Comparison of ENCODE assay signal across 1 cellular context in the genomic region with DNA sequence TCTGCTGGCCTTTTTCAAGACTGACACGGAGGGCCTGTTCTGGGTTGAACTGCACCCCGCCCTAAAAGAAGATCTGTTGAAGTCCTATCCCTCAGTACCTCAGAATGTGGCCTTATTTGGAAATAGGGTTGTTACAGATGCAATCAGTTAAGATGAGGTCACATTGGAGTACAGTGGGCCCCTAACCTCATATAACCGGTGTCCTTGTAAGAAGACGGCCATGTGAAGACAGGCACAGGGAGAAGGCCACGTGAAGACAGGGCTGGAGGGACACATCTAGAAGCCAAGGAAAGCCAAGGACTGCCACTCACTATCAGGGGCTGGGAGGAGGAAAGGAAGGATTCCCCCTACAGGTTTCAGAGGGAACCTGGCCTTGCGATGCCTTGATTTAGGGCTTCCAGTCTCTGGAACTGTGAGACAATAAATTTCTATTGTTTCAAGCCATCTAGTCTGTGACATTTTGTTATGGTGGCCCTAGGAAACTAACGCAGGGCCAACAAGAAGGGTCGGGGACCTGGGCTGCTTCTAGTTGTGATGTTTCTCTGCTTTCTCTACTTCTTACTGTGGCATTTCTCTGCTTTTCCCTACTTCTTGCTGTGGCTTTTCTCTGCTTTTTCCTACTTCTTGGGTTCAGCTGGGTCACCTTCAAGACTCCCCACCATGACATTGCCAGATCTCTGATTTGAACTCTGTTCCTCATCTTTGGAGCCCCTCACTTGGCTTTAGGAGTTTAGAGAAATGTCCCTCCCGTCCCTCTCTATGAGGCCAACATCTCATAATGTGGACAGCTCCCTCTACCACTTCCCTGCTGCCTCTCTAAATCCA.
A peak's percentile ranks its signal among the peaks of the same experiment; 100 is the strongest.
TF ChIP-seq lines count a peak whose summit lies in the region.

No MANE protein-coding gene starts in this region.

TF ChIP-seq in K562, 482 proteins besides CTCF, POLR2A, EP300 and RAD21 (continued from another document and continues in another):
- TF ChIP-seq, protein P1, sequence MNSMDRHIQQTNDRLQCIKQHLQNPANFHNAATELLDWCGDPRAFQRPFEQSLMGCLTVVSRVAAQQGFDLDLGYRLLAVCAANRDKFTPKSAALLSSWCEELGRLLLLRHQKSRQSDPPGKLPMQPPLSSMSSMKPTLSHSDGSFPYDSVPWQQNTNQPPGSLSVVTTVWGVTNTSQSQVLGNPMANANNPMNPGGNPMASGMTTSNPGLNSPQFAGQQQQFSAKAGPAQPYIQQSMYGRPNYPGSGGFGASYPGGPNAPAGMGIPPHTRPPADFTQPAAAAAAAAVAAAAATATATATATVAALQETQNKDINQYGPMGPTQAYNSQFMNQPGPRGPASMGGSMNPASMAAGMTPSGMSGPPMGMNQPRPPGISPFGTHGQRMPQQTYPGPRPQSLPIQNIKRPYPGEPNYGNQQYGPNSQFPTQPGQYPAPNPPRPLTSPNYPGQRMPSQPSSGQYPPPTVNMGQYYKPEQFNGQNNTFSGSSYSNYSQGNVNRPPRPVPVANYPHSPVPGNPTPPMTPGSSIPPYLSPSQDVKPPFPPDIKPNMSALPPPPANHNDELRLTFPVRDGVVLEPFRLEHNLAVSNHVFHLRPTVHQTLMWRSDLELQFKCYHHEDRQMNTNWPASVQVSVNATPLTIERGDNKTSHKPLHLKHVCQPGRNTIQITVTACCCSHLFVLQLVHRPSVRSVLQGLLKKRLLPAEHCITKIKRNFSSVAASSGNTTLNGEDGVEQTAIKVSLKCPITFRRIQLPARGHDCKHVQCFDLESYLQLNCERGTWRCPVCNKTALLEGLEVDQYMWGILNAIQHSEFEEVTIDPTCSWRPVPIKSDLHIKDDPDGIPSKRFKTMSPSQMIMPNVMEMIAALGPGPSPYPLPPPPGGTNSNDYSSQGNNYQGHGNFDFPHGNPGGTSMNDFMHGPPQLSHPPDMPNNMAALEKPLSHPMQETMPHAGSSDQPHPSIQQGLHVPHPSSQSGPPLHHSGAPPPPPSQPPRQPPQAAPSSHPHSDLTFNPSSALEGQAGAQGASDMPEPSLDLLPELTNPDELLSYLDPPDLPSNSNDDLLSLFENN (IDR thresholded peaks at IDR 0.05; ENCODE audit: low read depth in 2 of 2, low read length in 2 of 2): 0 out of 4 replicates have a peak, but pooled peaks of 1 of the 2 experiments have one; percentile 37
- peak in 1 of 2 experiments; percentile 7; a peak in 1 of 4 replicates for TF ChIP-seq TEAD1 (CRISPR knock-in tag; IDR thresholded peaks at IDR 0.05)
- no peak for TF ChIP-seq NFATC3 (IDR thresholded peaks at IDR 0.05)
- TF ChIP-seq ARID3B (CRISPR knock-in tag; IDR thresholded peaks at IDR 0.05; ENCODE audit: borderline replicate concordance): no peak
- TF ChIP-seq NFE2L1 (tag; IDR thresholded peaks at IDR 0.05; ENCODE audit: borderline replicate concordance, low read depth): no peak
- TF ChIP-seq PHF21A (IDR thresholded peaks at IDR 0.05; ENCODE audit: borderline replicate concordance, low read depth): no peak
- TF ChIP-seq MBD2 (IDR thresholded peaks at IDR 0.05; ENCODE audit: borderline replicate concordance, low read depth): peak; percentile 37; the same call in 1 of the 2 replicates
- no peak for TF ChIP-seq XRCC4 (IDR thresholded peaks at IDR 0.05; ENCODE audit: extremely low read depth, insufficient read depth, insufficient read length)
- TF ChIP-seq, protein P2, sequence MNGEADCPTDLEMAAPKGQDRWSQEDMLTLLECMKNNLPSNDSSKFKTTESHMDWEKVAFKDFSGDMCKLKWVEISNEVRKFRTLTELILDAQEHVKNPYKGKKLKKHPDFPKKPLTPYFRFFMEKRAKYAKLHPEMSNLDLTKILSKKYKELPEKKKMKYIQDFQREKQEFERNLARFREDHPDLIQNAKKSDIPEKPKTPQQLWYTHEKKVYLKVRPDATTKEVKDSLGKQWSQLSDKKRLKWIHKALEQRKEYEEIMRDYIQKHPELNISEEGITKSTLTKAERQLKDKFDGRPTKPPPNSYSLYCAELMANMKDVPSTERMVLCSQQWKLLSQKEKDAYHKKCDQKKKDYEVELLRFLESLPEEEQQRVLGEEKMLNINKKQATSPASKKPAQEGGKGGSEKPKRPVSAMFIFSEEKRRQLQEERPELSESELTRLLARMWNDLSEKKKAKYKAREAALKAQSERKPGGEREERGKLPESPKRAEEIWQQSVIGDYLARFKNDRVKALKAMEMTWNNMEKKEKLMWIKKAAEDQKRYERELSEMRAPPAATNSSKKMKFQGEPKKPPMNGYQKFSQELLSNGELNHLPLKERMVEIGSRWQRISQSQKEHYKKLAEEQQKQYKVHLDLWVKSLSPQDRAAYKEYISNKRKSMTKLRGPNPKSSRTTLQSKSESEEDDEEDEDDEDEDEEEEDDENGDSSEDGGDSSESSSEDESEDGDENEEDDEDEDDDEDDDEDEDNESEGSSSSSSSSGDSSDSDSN (IDR thresholded peaks at IDR 0.05; ENCODE audit: borderline replicate concordance in 1 of 2, low read depth in 2 of 2, low read length in 2 of 2): no peak
- no peak for TF ChIP-seq ARHGAP35 (IDR thresholded peaks at IDR 0.05; ENCODE audit: partially characterized antibody)
- TF ChIP-seq, protein P3, sequence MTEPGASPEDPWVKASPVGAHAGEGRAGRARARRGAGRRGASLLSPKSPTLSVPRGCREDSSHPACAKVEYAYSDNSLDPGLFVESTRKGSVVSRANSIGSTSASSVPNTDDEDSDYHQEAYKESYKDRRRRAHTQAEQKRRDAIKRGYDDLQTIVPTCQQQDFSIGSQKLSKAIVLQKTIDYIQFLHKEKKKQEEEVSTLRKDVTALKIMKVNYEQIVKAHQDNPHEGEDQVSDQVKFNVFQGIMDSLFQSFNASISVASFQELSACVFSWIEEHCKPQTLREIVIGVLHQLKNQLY (CRISPR knock-in tag; conservative IDR thresholded peaks at IDR 0.05): no peak
- no peak for TF ChIP-seq PCBP2 (IDR thresholded peaks at IDR 0.05; ENCODE audit: low read depth, low read length, poor library complexity, severe bottlenecking)
- TF ChIP-seq HDAC6 (IDR thresholded peaks at IDR 0.05; ENCODE audit: low read depth, low read length): no peak
- TF ChIP-seq SOX6 (IDR thresholded peaks at IDR 0.05): peak; percentile 50; the same call in 1 of the 2 replicates
- TF ChIP-seq ARID3A (IDR thresholded peaks at IDR 0.05; ENCODE audit: borderline replicate concordance, low read depth, low read length): no peak
- TF ChIP-seq GATAD2A (IDR thresholded peaks at IDR 0.05): no peak
- TF ChIP-seq CBFA2T3 (IDR thresholded peaks at IDR 0.05): no peak
- peak; percentile 28; the same call in 1 of the 2 replicates for TF ChIP-seq SMARCC2 (IDR thresholded peaks at IDR 0.05; ENCODE audit: low read depth)
- TF ChIP-seq, protein P4, sequence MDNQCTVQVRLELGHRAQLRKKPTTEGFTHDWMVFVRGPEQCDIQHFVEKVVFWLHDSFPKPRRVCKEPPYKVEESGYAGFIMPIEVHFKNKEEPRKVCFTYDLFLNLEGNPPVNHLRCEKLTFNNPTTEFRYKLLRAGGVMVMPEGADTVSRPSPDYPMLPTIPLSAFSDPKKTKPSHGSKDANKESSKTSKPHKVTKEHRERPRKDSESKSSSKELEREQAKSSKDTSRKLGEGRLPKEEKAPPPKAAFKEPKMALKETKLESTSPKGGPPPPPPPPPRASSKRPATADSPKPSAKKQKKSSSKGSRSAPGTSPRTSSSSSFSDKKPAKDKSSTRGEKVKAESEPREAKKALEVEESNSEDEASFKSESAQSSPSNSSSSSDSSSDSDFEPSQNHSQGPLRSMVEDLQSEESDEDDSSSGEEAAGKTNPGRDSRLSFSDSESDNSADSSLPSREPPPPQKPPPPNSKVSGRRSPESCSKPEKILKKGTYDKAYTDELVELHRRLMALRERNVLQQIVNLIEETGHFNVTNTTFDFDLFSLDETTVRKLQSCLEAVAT (IDR thresholded peaks at IDR 0.05): no peak
- peak; percentile 97 for TF ChIP-seq L3MBTL2 (IDR thresholded peaks at IDR 0.05)
- TF ChIP-seq HDGF (IDR thresholded peaks at IDR 0.05): no peak
- TF ChIP-seq KLF1 (tag; IDR thresholded peaks at IDR 0.05): no peak
- 0 out of 2 replicates have a peak, but pooled peaks have one; percentile 46 for TF ChIP-seq KLF13 (tag; IDR thresholded peaks at IDR 0.05; ENCODE audit: borderline replicate concordance, low read depth)
- no peak for TF ChIP-seq RFX1 (IDR thresholded peaks at IDR 0.05)
- TF ChIP-seq FOXJ2 (tag; IDR thresholded peaks at IDR 0.05): peak; percentile 72
- peak in 1 of 3 experiments; percentile 41 for TF ChIP-seq YY1 (IDR thresholded peaks at IDR 0.05; ENCODE audit: borderline replicate concordance in 1 of 3, control insufficient read depth in 1 of 3, extremely low read depth in 1 of 3, insufficient read depth in 3 of 3, insufficient read length in 1 of 3, insufficient replicate concordance in 2 of 3, low read depth in 1 of 3, low read length in 2 of 3)
- TF ChIP-seq ZNF253 (CRISPR knock-in tag; conservative IDR thresholded peaks at IDR 0.05): no peak
- TF ChIP-seq HEY1 (CRISPR knock-in tag; IDR thresholded peaks at IDR 0.05; ENCODE audit: borderline replicate concordance): no peak
- TF ChIP-seq, protein P5, sequence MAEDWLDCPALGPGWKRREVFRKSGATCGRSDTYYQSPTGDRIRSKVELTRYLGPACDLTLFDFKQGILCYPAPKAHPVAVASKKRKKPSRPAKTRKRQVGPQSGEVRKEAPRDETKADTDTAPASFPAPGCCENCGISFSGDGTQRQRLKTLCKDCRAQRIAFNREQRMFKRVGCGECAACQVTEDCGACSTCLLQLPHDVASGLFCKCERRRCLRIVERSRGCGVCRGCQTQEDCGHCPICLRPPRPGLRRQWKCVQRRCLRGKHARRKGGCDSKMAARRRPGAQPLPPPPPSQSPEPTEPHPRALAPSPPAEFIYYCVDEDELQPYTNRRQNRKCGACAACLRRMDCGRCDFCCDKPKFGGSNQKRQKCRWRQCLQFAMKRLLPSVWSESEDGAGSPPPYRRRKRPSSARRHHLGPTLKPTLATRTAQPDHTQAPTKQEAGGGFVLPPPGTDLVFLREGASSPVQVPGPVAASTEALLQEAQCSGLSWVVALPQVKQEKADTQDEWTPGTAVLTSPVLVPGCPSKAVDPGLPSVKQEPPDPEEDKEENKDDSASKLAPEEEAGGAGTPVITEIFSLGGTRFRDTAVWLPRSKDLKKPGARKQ (CRISPR knock-in tag; IDR thresholded peaks at IDR 0.05): no peak
- peak; percentile 30; the same call in 1 of the 2 replicates for TF ChIP-seq DMBX1 (CRISPR knock-in tag; IDR thresholded peaks at IDR 0.05; ENCODE audit: borderline replicate concordance)
- no peak for TF ChIP-seq GTF3C2 (IDR thresholded peaks at IDR 0.05; ENCODE audit: borderline replicate concordance, extremely low read depth, insufficient read length)
- TF ChIP-seq MXI1 (IDR thresholded peaks at IDR 0.05; ENCODE audit: low read depth, low read length): no peak
- TF ChIP-seq, protein P6, sequence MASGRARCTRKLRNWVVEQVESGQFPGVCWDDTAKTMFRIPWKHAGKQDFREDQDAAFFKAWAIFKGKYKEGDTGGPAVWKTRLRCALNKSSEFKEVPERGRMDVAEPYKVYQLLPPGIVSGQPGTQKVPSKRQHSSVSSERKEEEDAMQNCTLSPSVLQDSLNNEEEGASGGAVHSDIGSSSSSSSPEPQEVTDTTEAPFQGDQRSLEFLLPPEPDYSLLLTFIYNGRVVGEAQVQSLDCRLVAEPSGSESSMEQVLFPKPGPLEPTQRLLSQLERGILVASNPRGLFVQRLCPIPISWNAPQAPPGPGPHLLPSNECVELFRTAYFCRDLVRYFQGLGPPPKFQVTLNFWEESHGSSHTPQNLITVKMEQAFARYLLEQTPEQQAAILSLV (tag; IDR thresholded peaks at IDR 0.05): peak; percentile 28
- no peak for TF ChIP-seq SIN3B (IDR thresholded peaks at IDR 0.05; ENCODE audit: low read depth)
- no peak for TF ChIP-seq SETDB1 (IDR thresholded peaks at IDR 0.05; ENCODE audit: low read length)
- TF ChIP-seq KLF16 (IDR thresholded peaks at IDR 0.05): no peak
